In genomic region chr18:11391636-11392035, GRCh38 we compare ENCODE assay signal across 22 cellular contexts.
DNase-seq lines count a peak whose midpoint lies in the region; TF ChIP-seq lines count a peak whose summit lies in the region.
"Had no signal": no experiment of that assay in that cellular context is flagged by ENCODE, and none has a peak within 500 bp of the region (broad histone marks: within the 10 kb centered on the region; RNA-seq: fewer than 3 reads in every experiment).

No MANE protein-coding gene starts in this region.

- H3K9ac ChIP-seq in SK-N-SH, result no peak overlapping the region

- no peaks in the 10 kb centered on the region; the same call in 1 of the 2 replicates for H3K27me3 ChIP-seq in SK-N-SH (ENCODE audit: insufficient read depth)
- no peaks in the 10 kb centered on the region for H3K27me3 ChIP-seq in stomach
- H3K27me3 ChIP-seq: ascending aorta, uterus had no signal

- no peak for TF ChIP-seq CTCF in SK-N-SH (IDR thresholded peaks at IDR 0.05)
- no peak for TF ChIP-seq CTCF in stomach (IDR thresholded peaks at IDR 0.05)

- no peak for TF ChIP-seq EP300 in SK-N-SH (IDR thresholded peaks at IDR 0.05; ENCODE audit: borderline replicate concordance in 1 of 2, low read depth in 1 of 2, low read length in 1 of 2)
- no peak for TF ChIP-seq EP300 in stomach (IDR thresholded peaks at IDR 0.05)

- no peaks in the 10 kb centered on the region for H3K79me2 ChIP-seq in SK-N-SH (ENCODE audit: insufficient read depth)

- H3F3A ChIP-seq in SK-N-SH (replicated peaks; ENCODE audit: insufficient read depth), result no peaks in the 10 kb centered on the region

- H3K9me3 ChIP-seq in SK-N-SH (no peaks in the 10 kb centered on the region), stomach (no peaks in the 10 kb centered on the region)
- H3K9me3 ChIP-seq: A549, ascending aorta, left ventricle myocardium inferior, uterus had no signal

- H3K4me2 ChIP-seq in SK-N-SH, result peak overlapping the region; percentile 53
- H3K4me2 ChIP-seq: A549 had no signal

- no peaks in the 10 kb centered on the region for H3K4me1 ChIP-seq in SK-N-SH (ENCODE audit: control insufficient read depth in 1 of 2, insufficient read depth in 2 of 2, low read depth in 1 of 2, low read length in 1 of 2)
- no peaks in the 10 kb centered on the region for H3K4me1 ChIP-seq in stomach
- H3K4me1 ChIP-seq: A549, ascending aorta, uterus had no signal

- in situ Hi-C loops in ACHN (cut with HindIII; ENCODE audit: low pct_ligation_motif_present, low pct_unique_long_range_greater_than_20kb, low sequenced_read_pairs), result no loop called here

- no peak overlapping the region for H3K27ac ChIP-seq in SK-N-SH (ENCODE audit: low read depth in 2 of 2, low read length in 1 of 2)
- H3K27ac ChIP-seq in stomach, result no peak overlapping the region
- H3K27ac ChIP-seq: A549, ascending aorta, left ventricle myocardium inferior, uterus had no signal

- intact Hi-C loops in stomach (cut with DNase I; ENCODE audit: low total_unique reads), result no loop called here

- H3K36me3 ChIP-seq in SK-N-SH (replicated peaks in 1 of 2; ENCODE audit: control insufficient read depth in 1 of 2, insufficient read depth in 2 of 2, low read length in 1 of 2) (no peaks in the 10 kb centered on the region), stomach (no peaks in the 10 kb centered on the region)
- H3K36me3 ChIP-seq: ascending aorta, left ventricle myocardium inferior, uterus had no signal

- POLR2A ChIA-PET in SK-N-SH (lab: Yijun Ruan, JAX), result no interaction called here

- no peak for TF ChIP-seq RAD21 in SK-N-SH (IDR thresholded peaks at IDR 0.05; ENCODE audit: low read length)

- no peaks in the 10 kb centered on the region for H4K20me1 ChIP-seq in SK-N-SH (ENCODE audit: insufficient read depth)

- no peak for TF ChIP-seq POLR2A in stomach (IDR thresholded peaks at IDR 0.05)

- H3K9me2 ChIP-seq in SK-N-SH, result no peaks in the 10 kb centered on the region

- peak; percentile 2 for DNase-seq in ACHN
- DNase-seq in HT1080 (ENCODE audit: low read depth), result peak; percentile 72
- DNase-seq in SK-N-SH, result no peak
- peak; percentile 59 for DNase-seq in kidney tubule cell (ENCODE audit: low spot score)
- DNase-seq in NCI-H345 (lab: John Stamatoyannopoulos, UW), result no peak
- DNase-seq in NCI-H2227 treated with DMSO at 0.1 percent for 48 hours (lab: John Stamatoyannopoulos, UW), result no peak
- DNase-seq in stomach, result no peak
- DNase-seq in NCI-H128 (lab: John Stamatoyannopoulos, UW; ENCODE audit: unreplicated experiment), result no peak
- DNase-seq: activated CD4-positive, alpha-beta T cell treated with anti-CD3 and anti-CD28 coated beads for 36 hours; activated CD8-positive, alpha-beta T cell treated with anti-CD3 and anti-CD28 coated beads, Interleukin-2, amount 10 ng/mL, durations not matched to agents 7 days and 5 days; activated effector memory CD4-positive, alpha-beta T cell treated with anti-CD3 and anti-CD28 coated beads, Interleukin-2, amount 50 U/mL, for 16 hours; activated naive CD8-positive, alpha-beta T cell treated with anti-CD3 and anti-CD28 coated beads for 36 hours; CD8-positive, alpha-beta T cell; GDM1; left ventricle myocardium inferior; NCI-H1092 treated with DMSO at 0.1 percent for 48 hours; NCI-H2029 treated with DMSO at 0.1 percent for 48 hours; NCI-H446 treated with DMSO at 0.1 percent for 48 hours; stimulated activated naive CD4-positive, alpha-beta T cell; uterus had no signal

- H3K4me3 ChIP-seq in SK-N-SH (ENCODE audit: low read depth in 2 of 2, low read length in 1 of 2) (peak overlapping the region; percentile 29 to 41; a peak in 2 of 4 replicates), stomach (no peak overlapping the region)
- H3K4me3 ChIP-seq: A549, ascending aorta, left ventricle myocardium inferior, uterus had no signal

- WGBS in SK-N-SH (ENCODE audit: low lambda C conversion rate), result 3% methylated on average over 6 of the region's 6 CpGs
- 68 to 85% (median 76%) methylated on average over 6 of the region's 6 CpGs for WGBS in stomach, 5 donors

- peak overlapping the region; percentile 65; the same call in 1 of the 2 replicates for H2AFZ ChIP-seq in SK-N-SH (ENCODE audit: low read depth)

- CTCF ChIA-PET in SK-N-SH (lab: Yijun Ruan, JAX), result no interaction called here

TF ChIP-seq in SK-N-SH, 30 proteins besides CTCF, POLR2A, EP300 and RAD21:
- no peak for TF ChIP-seq USF1 (IDR thresholded peaks at IDR 0.05; ENCODE audit: borderline replicate concordance, low read depth)
- TF ChIP-seq TCF12 (IDR thresholded peaks at IDR 0.05), result 0 out of 2 replicates have a peak, but pooled peaks have one; percentile 5
- TF ChIP-seq JUND (IDR thresholded peaks at IDR 0.05), result no peak
- no peak for TF ChIP-seq TEAD4 (IDR thresholded peaks at IDR 0.05; ENCODE audit: borderline replicate concordance, insufficient read depth)

Comparison
In these comparisons a context has a peak if more than half of its experiments do, and no peak if none do; other contexts are left out.
1. DNase-seq: peak in ACHN (single experiment), HT1080 (single experiment) and kidney tubule cell (single experiment); none in SK-N-SH (single experiment), NCI-H345 (single experiment), NCI-H2227 treated with DMSO at 0.1 percent for 48 hours (single experiment), stomach (single experiment) and NCI-H128 (single experiment).
2. H3K4me3 ChIP-seq: peak in SK-N-SH (2 of 2); none in stomach (0 of 4).